In the genomic region with DNA sequence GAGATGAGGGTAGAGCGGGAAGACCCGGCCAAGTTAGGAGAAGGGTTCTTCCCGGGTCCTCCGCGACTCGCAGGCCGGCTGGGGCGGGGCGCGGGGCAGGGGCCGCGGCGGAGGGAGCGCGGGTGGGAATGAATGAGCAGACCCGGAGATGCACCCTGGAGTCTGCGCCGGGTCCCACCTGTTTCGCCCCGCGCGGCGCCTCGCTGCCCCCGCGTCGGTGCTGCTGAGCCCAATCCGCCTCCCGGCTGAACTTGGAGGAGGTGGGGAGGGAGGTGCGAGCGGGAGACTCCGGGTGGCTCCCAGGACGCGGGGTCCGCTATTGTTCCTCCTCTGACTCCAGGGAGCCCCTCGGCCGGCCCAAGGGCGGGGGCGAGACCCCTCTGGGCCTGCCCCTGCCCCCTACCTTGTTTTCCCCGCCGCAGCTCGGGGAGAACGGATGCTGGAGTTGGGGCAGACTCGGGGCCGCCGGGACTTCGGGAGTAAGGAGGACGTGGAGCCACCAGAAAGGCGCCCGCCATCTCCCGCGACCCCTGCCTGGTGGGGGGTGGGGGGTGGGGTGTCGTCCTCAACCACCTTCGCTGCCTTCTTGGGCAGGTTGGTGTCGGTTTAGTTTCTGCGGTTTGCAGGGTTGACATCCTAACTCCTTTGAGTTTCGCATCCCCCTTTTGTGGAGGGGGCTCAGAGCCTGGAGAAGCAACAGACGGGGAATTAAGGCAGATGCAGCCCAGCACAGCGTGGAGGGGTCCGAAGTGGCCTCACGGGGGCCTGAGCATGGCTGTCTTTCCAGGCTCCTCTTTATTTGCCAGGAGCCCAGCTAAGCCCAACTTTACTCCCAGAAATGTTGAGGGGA, we compare ENCODE assay signal across 9 cellular contexts. TPM values are rescaled to one million over a fixed set of nuclear protein-coding genes. Genes with fewer than 3 reads are reported as not detected.
DNase-seq lines count a peak whose midpoint lies in the region; ATAC-seq, FAIRE-seq and TF ChIP-seq lines count a peak whose summit lies in the region.
"Had no signal": no experiment of that assay in that cellular context is flagged by ENCODE, and none has a peak within 500 bp of the region (broad histone marks: within the 10 kb centered on the region; RNA-seq: fewer than 3 reads in every experiment).

No MANE protein-coding gene starts in this region.

- intact Hi-C loops in activated CD4-positive, alpha-beta T cell treated with anti-CD3 and anti-CD28 coated beads, Interleukin-2, amount 10 ng/mL, durations not matched to agents 24 days and 14 days (cut with micrococcal nuclease), result no loop called here
- intact Hi-C loops in dorsolateral prefrontal cortex (cut with DNase I), result loop anchor here (5.0 to 10.0 kb wide), 5 partner anchors 155 to 240 kb away; no protein-coding TSS in a partner anchor

- H3K36me3 Mint-ChIP-seq in activated CD4-positive, alpha-beta T cell treated with anti-CD3 and anti-CD28 coated beads, Interleukin-2, amount 10 ng/mL, durations not matched to agents 24 days and 14 days (ENCODE audit: low read depth), result no peaks in the 10 kb centered on the region
- peaks cover 15% of the 10 kb centered on the region for H3K36me3 Mint-ChIP-seq in type B pancreatic cell

- H3K27ac Mint-ChIP-seq in activated CD4-positive, alpha-beta T cell treated with anti-CD3 and anti-CD28 coated beads, Interleukin-2, amount 10 ng/mL, durations not matched to agents 24 days and 14 days, result no peak overlapping the region
- peak overlapping the region; percentile 90 for H3K27ac Mint-ChIP-seq in type B pancreatic cell

- H3K4me1 Mint-ChIP-seq in activated CD4-positive, alpha-beta T cell treated with anti-CD3 and anti-CD28 coated beads, Interleukin-2, amount 10 ng/mL, durations not matched to agents 24 days and 14 days, result peaks cover 15% of the 10 kb centered on the region
- H3K4me1 Mint-ChIP-seq in type B pancreatic cell (ENCODE audit: unreplicated experiment), result peaks cover 37% of the 10 kb centered on the region

- peak; percentile 24 for ATAC-seq in RWPE2 (ENCODE audit: low read depth)

- no peak for TF ChIP-seq CTCF in RWPE2 (IDR thresholded peaks at IDR 0.05; ENCODE audit: poor library complexity, severe bottlenecking)
- no peak for TF ChIP-seq CTCF in dorsolateral prefrontal cortex (IDR thresholded peaks at IDR 0.05 in 54 of 56, conservative IDR thresholded peaks at IDR 0.05 in 2 of 56; ENCODE audit: low read depth in 1 of 56, partially characterized antibody in 56 of 56)
- TF ChIP-seq CTCF in type B pancreatic cell (conservative IDR thresholded peaks at IDR 0.05), result no peak

- H3K27me3 ChIP-seq in RWPE2 (ENCODE audit: insufficient read depth, poor library complexity, severe bottlenecking) (no peaks in the 10 kb centered on the region), dorsolateral prefrontal cortex (no peaks in the 10 kb centered on the region)

- H3K36me3 ChIP-seq in RWPE2 (ENCODE audit: low read depth) (peaks cover 18% of the 10 kb centered on the region), mesodermal cell (ENCODE audit: control insufficient read depth, insufficient read depth, low read length) (peaks cover 18% of the 10 kb centered on the region)

- no peaks in the 10 kb centered on the region for H3K9me3 Mint-ChIP-seq in activated CD4-positive, alpha-beta T cell treated with anti-CD3 and anti-CD28 coated beads, Interleukin-2, amount 10 ng/mL, durations not matched to agents 24 days and 14 days
- H3K9me3 Mint-ChIP-seq in type B pancreatic cell, result no peaks in the 10 kb centered on the region

- H3K4me3 ChIP-seq in RWPE2 (ENCODE audit: severe bottlenecking) (peak overlapping the region; percentile 86), dorsolateral prefrontal cortex (peak overlapping the region; percentile 54 to 98 (median 89)), mesodermal cell (ENCODE audit: extremely low read depth, insufficient read depth, low read length, poor library complexity, severe bottlenecking) (peak overlapping the region; percentile 91)

- H3K4me1 ChIP-seq in RWPE2 (ENCODE audit: insufficient read depth, poor library complexity, severe bottlenecking), result peaks cover 19% of the 10 kb centered on the region
- no peaks in the 10 kb centered on the region for H3K4me1 ChIP-seq in mesodermal cell (ENCODE audit: control insufficient read depth, insufficient read depth, low read length, poor library complexity, severe bottlenecking)

- 0 to 1% methylated on average over 38 to 44 of the region's 61 CpGs for WGBS in mesodermal cell (ENCODE audit: insufficient coverage in 2 of 2), 2 experiments

- peak overlapping the region; percentile 69 for H3K4me3 Mint-ChIP-seq in activated CD4-positive, alpha-beta T cell treated with anti-CD3 and anti-CD28 coated beads, Interleukin-2, amount 10 ng/mL, durations not matched to agents 24 days and 14 days
- peak overlapping the region; percentile 95 for H3K4me3 Mint-ChIP-seq in type B pancreatic cell

- DNase-seq in activated CD4-positive, alpha-beta T cell treated with anti-CD3 and anti-CD28 coated beads, Interleukin-2, amount 10 ng/mL, durations not matched to agents 24 days and 14 days, result peak; percentile 59
- no peak for DNase-seq in activated CD4-positive, alpha-beta T cell treated with anti-CD3 and anti-CD28 coated beads, Interleukin-2, amount 50 U/mL, for 1 hour
- DNase-seq in RWPE2 (ENCODE audit: low spot score) (no peak), dorsolateral prefrontal cortex (peak in 4 of 10 donors; percentile 14 to 52 (median 46)), type B pancreatic cell (ENCODE audit: extremely low spot score, unreplicated experiment) (peak; percentile 70), NCI-H446 treated with DMSO at 0.1 percent for 48 hours (lab: John Stamatoyannopoulos, UW) (no peak), RCC 7860 (ENCODE audit: low spot score) (no peak)

- H3K27me3 Mint-ChIP-seq in activated CD4-positive, alpha-beta T cell treated with anti-CD3 and anti-CD28 coated beads, Interleukin-2, amount 10 ng/mL, durations not matched to agents 24 days and 14 days, result peaks cover 47% of the 10 kb centered on the region
- no peaks in the 10 kb centered on the region for H3K27me3 Mint-ChIP-seq in type B pancreatic cell

- FAIRE-seq in RCC 7860 (lab: Jason Lieb, UNC), result no peak
- FAIRE-seq: endometrium had no signal

- H3K27ac ChIP-seq in RWPE2 (ENCODE audit: poor library complexity, severe bottlenecking) (peak overlapping the region; percentile 80), dorsolateral prefrontal cortex (peak overlapping the region in 58 of 59 donors; percentile 1 to 92 (median 84)), mesodermal cell (ENCODE audit: low read depth, low read length, severe bottlenecking) (peak overlapping the region; percentile 91)

- H3K9me3 ChIP-seq in RWPE2 (ENCODE audit: severe bottlenecking) (no peaks in the 10 kb centered on the region), mesodermal cell (ENCODE audit: control insufficient read depth, low read length) (no peaks in the 10 kb centered on the region)

RNA-seq across cellular contexts. Expression of a gene that starts 0.8 kb away (rescaled TPM):
- total RNA-seq in activated CD4-positive, alpha-beta T cell treated with anti-CD3 and anti-CD28 coated beads, Interleukin-2, amount 10 ng/mL, durations not matched to agents 24 days and 14 days, result 2.6 and 5.1 TPM in 2 replicates
- total RNA-seq in dorsolateral prefrontal cortex, result 10 to 100 TPM in 88 of 120 experiments, 1 to 10 TPM in 32; 5.6 to 30.9 (median 12.5) TPM
- 76.7 TPM for polyA plus RNA-seq in mesodermal cell (2013, experiment 1 of 2)
- 79.3 TPM for polyA plus RNA-seq in mesodermal cell (2013, experiment 2 of 2)
- total RNA-seq in type B pancreatic cell (ENCODE audit: low replicate concordance), result 83.1 and 102 TPM in 2 replicates

Comparison
In these comparisons a context has a peak if more than half of its experiments do, and no peak if none do; other contexts are left out.
1. DNase-seq: peak in activated CD4-positive, alpha-beta T cell treated with anti-CD3 and anti-CD28 coated beads, Interleukin-2, amount 10 ng/mL, durations not matched to agents 24 days and 14 days (single experiment) and type B pancreatic cell (single experiment); none in activated CD4-positive, alpha-beta T cell treated with anti-CD3 and anti-CD28 coated beads, Interleukin-2, amount 50 U/mL, for 1 hour (single experiment), RWPE2 (single experiment), NCI-H446 treated with DMSO at 0.1 percent for 48 hours (single experiment) and RCC 7860 (single experiment).
2. Peak in every context shown above with its lines, with median percentiles within 50 percentile points of each other: H3K27ac ChIP-seq and H3K4me3 ChIP-seq.